In genomic region chr1:167114725-167115124, GRCh38 we compare ENCODE assay signal across 1 cellular context.
TF ChIP-seq lines count a peak whose summit lies in the region.

No MANE protein-coding gene starts in this region.

TF ChIP-seq in GM12878, 131 proteins besides CTCF, POLR2A, EP300 and RAD21:
- TF ChIP-seq MXI1 (IDR thresholded peaks at IDR 0.05; ENCODE audit: low read depth, low read length) = no peak
- peak; percentile 74 for TF ChIP-seq RUNX3 (IDR thresholded peaks at IDR 0.05; ENCODE audit: low read length)
- peak in 1 of 2 experiments; percentile 30; a peak in 1 of 4 replicates for TF ChIP-seq IKZF2 (IDR thresholded peaks at IDR 0.05)
